ENCODE assay signal across 21 cellular contexts in the genomic region with DNA sequence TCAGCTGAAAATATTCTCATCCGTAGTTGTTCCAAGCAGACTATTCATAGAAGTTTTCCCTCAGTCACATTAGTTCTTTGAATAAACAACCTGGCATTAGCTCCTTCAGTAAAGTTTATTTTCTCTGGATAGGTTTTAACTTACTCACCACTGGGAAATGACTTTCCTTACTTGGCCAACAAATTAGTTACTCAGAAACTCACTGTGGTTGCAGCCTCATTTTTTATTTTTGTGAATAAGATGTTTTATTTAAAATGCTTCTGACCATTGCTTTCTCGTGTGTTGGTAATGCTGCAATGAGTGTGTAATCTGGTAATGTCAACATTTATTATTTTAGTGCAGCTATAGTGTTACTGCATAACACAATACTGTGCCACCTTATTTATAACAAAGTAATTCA.
DNase-seq lines count a peak whose midpoint lies in the region; TF ChIP-seq lines count a peak whose summit lies in the region.
"Had no signal": no experiment of that assay in that cellular context is flagged by ENCODE, and none has a peak within 500 bp of the region (broad histone marks: within the 10 kb centered on the region; RNA-seq: fewer than 3 reads in every experiment).

No MANE protein-coding gene starts in this region.

- TF ChIP-seq POLR2A in testis (IDR thresholded peaks at IDR 0.05) = no peak

- H3K27ac ChIP-seq in muscle layer of colon (ENCODE audit: low read depth, low read length) (peak overlapping the region; percentile 16), testis (no peak overlapping the region)
- H3K27ac ChIP-seq: brain microvascular endothelial cell, KMS-11, prostate gland had no signal

- H3K4me3 Mint-ChIP-seq in endothelial cell (ENCODE audit: unreplicated experiment) = no peak overlapping the region
- H3K4me3 Mint-ChIP-seq: activated CD4-positive, alpha-beta T cell treated with anti-CD3 and anti-CD28 coated beads, Interleukin-2, amount 10 ng/mL, durations not matched to agents 7 days and 5 days; CD8-positive, alpha-beta T cell; dendritic cell treated with granulocyte-macrophage colony-stimulating factor and Interleukin-4, amounts not matched to agents 40 ng/mL and 50 ng/mL, for 4 days; memory B cell; natural killer cell treated with Interleukin-12 subunit alpha and Interleukin-12 subunit beta and Interleukin-15 and Interleukin-18, amount 100 ng/mL, for 72 hours; stimulated activated naive B cell treated with anti-CD40 and anti-IgM and Interleukin-4, amounts not matched to agents 10 μg/mL and 1 μg/mL and 100 μg/mL, for 72 hours had no signal

- no peaks in the 10 kb centered on the region for H3K9me3 ChIP-seq in muscle layer of colon (ENCODE audit: low read length)
- no peaks in the 10 kb centered on the region for H3K9me3 ChIP-seq in testis
- H3K9me3 ChIP-seq: prostate gland had no signal

- H3K27me3 ChIP-seq in muscle layer of colon (ENCODE audit: control insufficient read depth in 1 of 2, insufficient read depth in 2 of 2, low read length in 2 of 2) (no peaks in the 10 kb centered on the region), testis (no peaks in the 10 kb centered on the region)
- H3K27me3 ChIP-seq: brain microvascular endothelial cell had no signal

- 59 to 64% methylated on average over 2 of the region's 2 CpGs for WGBS in testis, 2 donors

- peak; percentile 5 for DNase-seq in ACHN
- DNase-seq in HS-5 (ENCODE audit: low read depth) = peak; percentile 34
- no peak for DNase-seq in endothelial cell (ENCODE audit: low spot score)
- DNase-seq in testis = no peak
- no peak for DNase-seq in NCI-H2196 (lab: John Stamatoyannopoulos, UW; ENCODE audit: unreplicated experiment)
- DNase-seq in GM13976 (ENCODE audit: low spot score) = no peak
- no peak for DNase-seq in NCI-H526 (lab: John Stamatoyannopoulos, UW)
- DNase-seq: activated CD4-positive, alpha-beta T cell treated with anti-CD3 and anti-CD28 coated beads, Interleukin-2, amount 10 ng/mL, durations not matched to agents 7 days and 5 days; activated naive CD4-positive, alpha-beta T cell; brain microvascular endothelial cell; CD8-positive, alpha-beta T cell; NCI-H2029; NCI-H446 treated with DMSO at 0.1 percent for 48 hours; stimulated activated naive B cell treated with anti-CD40 and anti-IgM and Interleukin-4, amounts not matched to agents 10 μg/mL and 1 μg/mL and 100 μg/mL, for 72 hours; trophoblast cell had no signal

- H3K27me3 Mint-ChIP-seq in endothelial cell (ENCODE audit: unreplicated experiment) = no peaks in the 10 kb centered on the region
- H3K27me3 Mint-ChIP-seq: activated CD4-positive, alpha-beta T cell treated with anti-CD3 and anti-CD28 coated beads, Interleukin-2, amount 10 ng/mL, durations not matched to agents 7 days and 5 days; dendritic cell treated with granulocyte-macrophage colony-stimulating factor and Interleukin-4, amounts not matched to agents 40 ng/mL and 50 ng/mL, for 4 days; memory B cell; natural killer cell treated with Interleukin-12 subunit alpha and Interleukin-12 subunit beta and Interleukin-15 and Interleukin-18, amount 100 ng/mL, for 72 hours; stimulated activated naive B cell treated with anti-CD40 and anti-IgM and Interleukin-4, amounts not matched to agents 10 μg/mL and 1 μg/mL and 100 μg/mL, for 72 hours had no signal

- no peaks in the 10 kb centered on the region for H3K36me3 Mint-ChIP-seq in endothelial cell (ENCODE audit: low read depth, unreplicated experiment)
- H3K36me3 Mint-ChIP-seq: CD8-positive, alpha-beta T cell; memory B cell; natural killer cell treated with Interleukin-12 subunit alpha and Interleukin-12 subunit beta and Interleukin-15 and Interleukin-18, amount 100 ng/mL, for 72 hours; stimulated activated naive B cell treated with anti-CD40 and anti-IgM and Interleukin-4, amounts not matched to agents 10 μg/mL and 1 μg/mL and 100 μg/mL, for 72 hours had no signal

- in situ Hi-C loops in ACHN (cut with HindIII; ENCODE audit: low pct_ligation_motif_present, low pct_unique_long_range_greater_than_20kb, low sequenced_read_pairs) = no loop called here
- in situ Hi-C loops in GM13976 (cut with MboI; ENCODE audit: low sequenced_read_pairs, unreplicated experiment) = no loop called here

- H3K36me3 ChIP-seq in muscle layer of colon (ENCODE audit: insufficient read depth, low read length) (no peaks in the 10 kb centered on the region), testis (ENCODE audit: low read depth, missing control alignments) (no peaks in the 10 kb centered on the region)
- H3K36me3 ChIP-seq: brain microvascular endothelial cell, prostate gland had no signal

- TF ChIP-seq CTCF in endothelial cell (IDR thresholded peaks at IDR 0.05; ENCODE audit: unreplicated experiment) (no peak), testis (IDR thresholded peaks at IDR 0.05) (no peak), GM13976 (IDR thresholded peaks at IDR 0.05; ENCODE audit: borderline replicate concordance, control extremely low read depth, extremely low read depth, insufficient read depth, missing control alignments) (no peak)

- no peak overlapping the region for H3K9ac ChIP-seq in muscle layer of colon (ENCODE audit: low read length)
- H3K9ac ChIP-seq: KMS-11 had no signal

- intact Hi-C loops in testis (cut with DNase I; ENCODE audit: low total_unique reads) = no loop called here

- peaks cover 4% of the 10 kb centered on the region for H3K4me1 Mint-ChIP-seq in endothelial cell (ENCODE audit: unreplicated experiment)
- H3K4me1 Mint-ChIP-seq: activated CD4-positive, alpha-beta T cell treated with anti-CD3 and anti-CD28 coated beads, Interleukin-2, amount 10 ng/mL, durations not matched to agents 7 days and 5 days; memory B cell; stimulated activated naive B cell treated with anti-CD40 and anti-IgM and Interleukin-4, amounts not matched to agents 10 μg/mL and 1 μg/mL and 100 μg/mL, for 72 hours had no signal

- peaks cover 36% of the 10 kb centered on the region for H3K4me1 ChIP-seq in muscle layer of colon (ENCODE audit: insufficient read depth, low read length)
- H3K4me1 ChIP-seq in testis = no peaks in the 10 kb centered on the region
- H3K4me1 ChIP-seq: prostate gland had no signal

- H3K9me3 Mint-ChIP-seq in endothelial cell (ENCODE audit: unreplicated experiment) = no peaks in the 10 kb centered on the region
- H3K9me3 Mint-ChIP-seq: dendritic cell treated with granulocyte-macrophage colony-stimulating factor and Interleukin-4, amounts not matched to agents 40 ng/mL and 50 ng/mL, for 4 days; natural killer cell treated with Interleukin-12 subunit alpha and Interleukin-12 subunit beta and Interleukin-15 and Interleukin-18, amount 100 ng/mL, for 72 hours; stimulated activated naive B cell treated with anti-CD40 and anti-IgM and Interleukin-4, amounts not matched to agents 10 μg/mL and 1 μg/mL and 100 μg/mL, for 72 hours had no signal

- H3K4me3 ChIP-seq in muscle layer of colon (ENCODE audit: low read depth in 1 of 2, low read length in 2 of 2) (no peak overlapping the region), testis (no peak overlapping the region)
- H3K4me3 ChIP-seq: prostate gland had no signal

- H3K27ac Mint-ChIP-seq in endothelial cell (ENCODE audit: unreplicated experiment) = peak overlapping the region; percentile 21
- H3K27ac Mint-ChIP-seq: activated CD4-positive, alpha-beta T cell treated with anti-CD3 and anti-CD28 coated beads, Interleukin-2, amount 10 ng/mL, durations not matched to agents 7 days and 5 days; CD8-positive, alpha-beta T cell; dendritic cell treated with granulocyte-macrophage colony-stimulating factor and Interleukin-4, amounts not matched to agents 40 ng/mL and 50 ng/mL, for 4 days; memory B cell; natural killer cell treated with Interleukin-12 subunit alpha and Interleukin-12 subunit beta and Interleukin-15 and Interleukin-18, amount 100 ng/mL, for 72 hours; stimulated activated naive B cell treated with anti-CD40 and anti-IgM and Interleukin-4, amounts not matched to agents 10 μg/mL and 1 μg/mL and 100 μg/mL, for 72 hours had no signal

Comparison
In these comparisons a context has a peak if more than half of its experiments do, and no peak if none do; other contexts are left out.
1. DNase-seq: peak in ACHN (single experiment) and HS-5 (single experiment); none in endothelial cell (single experiment), testis (single experiment), NCI-H2196 (single experiment), GM13976 (single experiment) and NCI-H526 (0 of 2).